Comparison of ENCODE assay signal across 7 cellular contexts in the genomic region with DNA sequence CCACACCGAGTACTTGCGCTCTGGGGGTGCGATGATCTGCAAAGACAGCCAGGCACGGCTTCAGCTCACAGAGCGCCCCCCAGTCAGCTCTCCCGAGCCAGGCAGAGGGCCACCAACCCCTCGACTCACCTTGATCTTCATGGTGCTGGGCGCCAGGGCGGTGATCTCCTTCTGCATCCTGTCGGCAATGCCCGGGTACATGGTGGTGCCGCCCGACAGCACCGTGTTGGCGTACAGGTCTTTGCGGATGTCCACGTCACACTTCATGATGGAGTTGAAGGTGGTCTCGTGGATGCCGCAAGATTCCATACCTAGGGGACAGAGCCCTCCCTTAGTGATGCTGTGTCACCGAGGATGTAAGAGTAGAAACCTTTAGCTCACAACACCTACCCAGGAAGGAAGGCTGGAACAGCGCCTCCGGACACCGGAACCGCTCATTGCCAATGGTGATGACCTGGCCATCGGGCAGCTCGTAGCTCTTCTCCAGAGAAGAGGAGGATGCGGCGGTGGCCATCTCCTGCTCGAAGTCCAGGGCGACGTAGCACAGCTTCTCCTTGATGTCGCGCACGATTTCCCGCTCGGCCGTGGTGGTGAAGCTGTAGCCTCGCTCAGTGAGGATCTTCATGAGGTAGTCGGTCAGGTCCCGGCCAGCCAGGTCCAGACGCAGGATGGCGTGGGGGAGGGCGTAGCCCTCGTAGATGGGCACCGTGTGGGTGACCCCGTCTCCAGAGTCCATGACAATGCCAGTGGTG. TPM values are rescaled to one million over a fixed set of nuclear protein-coding genes. Genes with fewer than 3 reads are reported as not detected.
DNase-seq lines count a peak whose midpoint lies in the region; ATAC-seq and TF ChIP-seq lines count a peak whose summit lies in the region.

No MANE protein-coding gene starts in this region.

- H3K4ac ChIP-seq in neuronal stem cell (ENCODE audit: low read length): no peak overlapping the region

- H3K79me1 ChIP-seq in neuronal stem cell (ENCODE audit: low read depth, low read length): peaks cover 17% of the 10 kb centered on the region

- no peaks in the 10 kb centered on the region for H3K27me3 ChIP-seq in HL-60 (ENCODE audit: insufficient read depth, poor library complexity, severe bottlenecking)
- H3K27me3 ChIP-seq in esophagus squamous epithelium: no peaks in the 10 kb centered on the region
- H3K27me3 ChIP-seq in neuronal stem cell (ENCODE audit: control insufficient read depth in 3 of 3, insufficient read depth in 3 of 3, low read depth in 1 of 3, low read length in 3 of 3): no peaks in the 10 kb centered on the region

- TF ChIP-seq CTCF in HL-60 (IDR thresholded peaks at IDR 0.05; ENCODE audit: insufficient read depth, low read length) (no peak), esophagus squamous epithelium (IDR thresholded peaks at IDR 0.05) (no peak)

- peak in 1 of 2 experiments; percentile 46 for DNase-seq in HL-60 (ENCODE audit: low read depth in 1 of 2, low spot score in 1 of 2)
- peak; percentile 38 to 46 for DNase-seq in activated CD4-positive, alpha-beta T cell treated with anti-CD3 and anti-CD28 coated beads, Interleukin-2, amount 50 U/mL, for 48 hours
- DNase-seq in esophagus squamous epithelium (lab: John Stamatoyannopoulos, UW): no peak
- DNase-seq in neuronal stem cell (ENCODE audit: low spot score): no peak
- no peak for DNase-seq in NCI-H2196 treated with DMSO at 0.1 percent for 48 hours (lab: John Stamatoyannopoulos, UW; ENCODE audit: unreplicated experiment)
- no peak for DNase-seq in NCI-H2171 treated with DMSO at 0.1 percent for 48 hours (lab: John Stamatoyannopoulos, UW)

- peak overlapping the region; percentile 78 for H3K27ac ChIP-seq in HL-60 (replicated peaks)
- H3K27ac ChIP-seq in esophagus squamous epithelium: peak overlapping the region; percentile 97 to 100 (median 100)
- no peak overlapping the region for H3K27ac ChIP-seq in neuronal stem cell (replicated peaks; ENCODE audit: low read length)

- peak overlapping the region; percentile 87 for H3K4me2 ChIP-seq in neuronal stem cell (ENCODE audit: insufficient read depth, low read length, poor library complexity, severe bottlenecking)

- H3K36me3 ChIP-seq in esophagus squamous epithelium (peaks cover 15 to 41% (median 28%) of the 10 kb centered on the region in 3 donors), neuronal stem cell (replicated peaks in 1 of 2; ENCODE audit: control insufficient read depth in 2 of 2, insufficient read depth in 2 of 2, low read length in 2 of 2) (peaks cover 29 to 39% of the 10 kb centered on the region in 2 donors)

- H3K14ac ChIP-seq in neuronal stem cell (ENCODE audit: low read length): no peak overlapping the region

- H2AK5ac ChIP-seq in neuronal stem cell (ENCODE audit: low read depth, low read length): no peak overlapping the region

- H3K4me1 ChIP-seq in esophagus squamous epithelium: peaks cover 20 to 62% (median 24%) of the 10 kb centered on the region in 3 donors
- H3K4me1 ChIP-seq in neuronal stem cell (ENCODE audit: control insufficient read depth in 2 of 2, insufficient read depth in 1 of 2, low read depth in 1 of 2, low read length in 2 of 2): peaks cover 10 to 11% of the 10 kb centered on the region in 2 donors

- no peak overlapping the region for H2BK5ac ChIP-seq in neuronal stem cell (ENCODE audit: low read length)

- intact Hi-C loops in esophagus squamous epithelium (cut with DNase I): loop anchor here (5.0 kb wide), 1 partner anchor 114 kb away; a partner anchor contains a TSS

- no peak overlapping the region for H2BK120ac ChIP-seq in neuronal stem cell (ENCODE audit: low read depth, low read length)

- H3K9me3 ChIP-seq in esophagus squamous epithelium (no peaks in the 10 kb centered on the region), neuronal stem cell (replicated peaks in 1 of 2; ENCODE audit: control insufficient read depth in 2 of 2, insufficient read depth in 1 of 2, low read depth in 1 of 2, low read length in 2 of 2) (peaks cover 0 to 8% of the 10 kb centered on the region in 2 donors)

- peak overlapping the region; percentile 100 for H3K9ac ChIP-seq in neuronal stem cell (ENCODE audit: low read depth, low read length, poor library complexity)

- peak overlapping the region; percentile 1 for H3K23ac ChIP-seq in neuronal stem cell (ENCODE audit: low read depth, low read length, poor library complexity)

- no peak for TF ChIP-seq POLR2A in esophagus squamous epithelium (IDR thresholded peaks at IDR 0.05)

- no peak overlapping the region for H4K91ac ChIP-seq in neuronal stem cell (ENCODE audit: low read depth, low read length, poor library complexity)

- ATAC-seq in HG03378 (IDR thresholded peaks at IDR 0.05; ENCODE audit: unreplicated experiment): no peak

- peak overlapping the region; percentile 35 for H3K18ac ChIP-seq in neuronal stem cell (ENCODE audit: low read length)

- no peak overlapping the region for H2BK12ac ChIP-seq in neuronal stem cell (ENCODE audit: low read length)

- 0 to 1% methylated on average over 6 to 14 of the region's 46 CpGs for WGBS in esophagus squamous epithelium, 2 donors
- WGBS in neuronal stem cell (ENCODE audit: extremely low coverage in 2 of 2, insufficient read length in 2 of 2, insufficient replicate concordance in 1 of 2), 2 donors: no CpG with 5 or more reads among the region's 46 CpGs

- peak overlapping the region; percentile 97 for H3K4me3 ChIP-seq in HL-60 (replicated peaks; ENCODE audit: insufficient read depth, low read length)
- peak overlapping the region; percentile 91 to 99 (median 97) for H3K4me3 ChIP-seq in esophagus squamous epithelium
- H3K4me3 ChIP-seq in neuronal stem cell (ENCODE audit: low read length in 2 of 2): peak overlapping the region; percentile 90 to 95

- no peak overlapping the region for H2BK15ac ChIP-seq in neuronal stem cell (ENCODE audit: low read length)

- no peak overlapping the region for H4K8ac ChIP-seq in neuronal stem cell (ENCODE audit: low read depth, low read length)

- H2AFZ ChIP-seq in neuronal stem cell (ENCODE audit: low read length): no peak overlapping the region

RNA-seq across cellular contexts. Expression of a gene that starts 1.6 kb away (rescaled TPM):
- 1,000 to 10,000 TPM; 3,349 to 6,664 (median 4,433) TPM for total RNA-seq in esophagus squamous epithelium
- polyA plus RNA-seq in neuronal stem cell (2013, experiment 1 of 2): 5,937 TPM
- polyA plus RNA-seq in neuronal stem cell (2013, experiment 2 of 2): 5,622 TPM

RNA-seq across cellular contexts. Expression of a gene that starts 17.2 kb away (rescaled TPM):
- total RNA-seq in esophagus squamous epithelium: 1 to 10 TPM in 3 of 4 donors, not detected in 1; 1.1 to 2.3 (median 1.8) TPM
- polyA plus RNA-seq in neuronal stem cell (2013, experiment 1 of 2): 0.20 TPM
- 0.25 TPM for polyA plus RNA-seq in neuronal stem cell (2013, experiment 2 of 2)

RNA-seq across cellular contexts. Expression of a gene that starts 41.2 kb away (rescaled TPM):
- 10 to 100 TPM; 17.3 to 32.2 (median 26.1) TPM for total RNA-seq in esophagus squamous epithelium
- polyA plus RNA-seq in neuronal stem cell (2013, experiment 1 of 2): 11.8 TPM
- 12.1 TPM for polyA plus RNA-seq in neuronal stem cell (2013, experiment 2 of 2)

Comparison
In these comparisons a context has a peak if more than half of its experiments do, and no peak if none do; other contexts are left out.
1. DNase-seq: peak in activated CD4-positive, alpha-beta T cell treated with anti-CD3 and anti-CD28 coated beads, Interleukin-2, amount 50 U/mL, for 48 hours (2 of 2); none in esophagus squamous epithelium (single experiment), neuronal stem cell (single experiment), NCI-H2196 treated with DMSO at 0.1 percent for 48 hours (single experiment) and NCI-H2171 treated with DMSO at 0.1 percent for 48 hours (single experiment).
2. Peak in every context shown above with its lines, with median percentiles within 50 percentile points of each other: H3K4me3 ChIP-seq.